In the genomic region with DNA sequence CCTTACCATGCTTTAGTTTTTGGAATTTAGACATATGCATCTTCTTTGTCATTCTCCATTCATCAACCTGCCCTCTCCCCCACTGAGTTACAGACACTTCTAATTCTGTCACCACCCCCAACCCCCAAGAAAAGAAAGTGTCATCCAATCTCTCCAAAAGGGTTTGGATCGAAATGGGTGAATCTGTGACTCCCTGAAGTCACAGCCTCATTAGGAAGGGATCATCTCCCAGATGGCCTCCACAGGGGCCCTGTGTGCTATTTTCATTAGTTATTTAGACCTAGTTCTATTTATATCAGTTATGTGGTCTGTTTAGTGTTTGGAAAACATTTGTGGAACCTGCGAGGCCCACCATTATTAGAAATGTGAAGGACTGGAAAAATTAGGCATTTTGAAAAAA, we compare ENCODE assay signal across 17 cellular contexts.
DNase-seq lines count a peak whose midpoint lies in the region; ATAC-seq, FAIRE-seq and TF ChIP-seq lines count a peak whose summit lies in the region.
"Had no signal": no experiment of that assay in that cellular context is flagged by ENCODE, and none has a peak within 500 bp of the region (broad histone marks: within the 10 kb centered on the region; RNA-seq: fewer than 3 reads in every experiment).

No MANE protein-coding gene starts in this region.

- H3K27ac Mint-ChIP-seq in glutamatergic neuron (ENCODE audit: unreplicated experiment) (peak overlapping the region; percentile 60), neural crest cell (ENCODE audit: unreplicated experiment) (peak overlapping the region; percentile 65)
- H3K27ac Mint-ChIP-seq: CD14-positive monocyte had no signal

- H3K4me1 Mint-ChIP-seq in glutamatergic neuron (ENCODE audit: low read depth, unreplicated experiment) (peaks cover 20% of the 10 kb centered on the region), neural crest cell (peaks cover 24% of the 10 kb centered on the region)

- TF ChIP-seq POLR2A in HepG2 (IDR thresholded peaks at IDR 0.05; ENCODE audit: insufficient read depth in 1 of 2, low read depth in 2 of 2, low read length in 2 of 2): no peak

- WGBS in HepG2 (ENCODE audit: low lambda C conversion rate): 3% methylated on average over 2 of the region's 2 CpGs

- no peak for FAIRE-seq in HepG2 (lab: Jason Lieb, UNC)

- H3K27me3 ChIP-seq in HepG2 (ENCODE audit: control insufficient read depth in 1 of 2, insufficient read depth in 2 of 2, low read length in 2 of 2): no peaks in the 10 kb centered on the region

- DNase-seq in G401 (ENCODE audit: low spot score): peak; percentile 85
- DNase-seq in NCI-H524 treated with DMSO at 0.1 percent for 48 hours (lab: John Stamatoyannopoulos, UW): peak; percentile 38
- peak; percentile 14 for DNase-seq in glutamatergic neuron
- DNase-seq in neural crest cell (ENCODE audit: low read depth, low spot score): no peak
- no peak for DNase-seq in HepG2 (ENCODE audit: low spot score)
- DNase-seq in NCI-H774 (lab: John Stamatoyannopoulos, UW): no peak
- DNase-seq in cardiac septum (ENCODE audit: low spot score): no peak
- DNase-seq: 8988T, DMS79, NCI-H1105, NCI-H1694, NCI-H2081 treated with DMSO at 0.1 percent for 48 hours, NCI-H446 treated with DMSO at 0.1 percent for 48 hours, NCI-H748 treated with DMSO at 0.1 percent for 48 hours had no signal

- no TSS peak for BruUV-seq in HepG2 (replicated peaks; lab: Mats Ljungman, UMichigan)

- no peak for TF ChIP-seq RAD21 in HepG2 (CRISPR knock-in tag; IDR thresholded peaks at IDR 0.05)

- H3K36me3 Mint-ChIP-seq in glutamatergic neuron (ENCODE audit: unreplicated experiment) (no peaks in the 10 kb centered on the region), neural crest cell (ENCODE audit: low read depth) (peaks cover 5% of the 10 kb centered on the region)
- H3K36me3 Mint-ChIP-seq: CD14-positive monocyte had no signal

- POLR2A ChIA-PET in HepG2 (lab: Yijun Ruan, JAX): no interaction called here

- no peak overlapping the region for H3K4me2 ChIP-seq in HepG2 (ENCODE audit: low read depth, low read length)

- H3K36me3 ChIP-seq in HepG2 (replicated peaks in 1 of 2; ENCODE audit: control insufficient read depth in 1 of 2, insufficient read depth in 2 of 2, low read length in 2 of 2): no peaks in the 10 kb centered on the region

- TF ChIP-seq EP300 in HepG2 (IDR thresholded peaks at IDR 0.05; ENCODE audit: low read depth in 2 of 2, low read length in 2 of 2): no peak
- no peak for TF ChIP-seq EP300 in HepG2 (CRISPR knock-in tag; IDR thresholded peaks at IDR 0.05; ENCODE audit: borderline replicate concordance)

- ATAC-seq in HepG2 (no peak), HG02970 (IDR thresholded peaks at IDR 0.05; ENCODE audit: low FRiP score, unreplicated experiment) (no peak)
- ATAC-seq: HCT116 had no signal

- H3K9me3 Mint-ChIP-seq in glutamatergic neuron (ENCODE audit: unreplicated experiment) (no peaks in the 10 kb centered on the region), neural crest cell (peaks cover 3% of the 10 kb centered on the region)

- H2AFZ ChIP-seq in HepG2 (ENCODE audit: low read length): no peak overlapping the region

- in situ Hi-C loops in G401 (cut with HindIII; ENCODE audit: low sequenced_read_pairs) (no loop called here), HepG2 (cut with HindIII; ENCODE audit: extremely low pct_ligation_motif_present, low pct_unique_long_range_greater_than_20kb) (no loop called here)

- no peak overlapping the region for H3K9ac ChIP-seq in HepG2 (ENCODE audit: insufficient read depth, low read depth, low read length)

- no peaks in the 10 kb centered on the region for H3K9me3 ChIP-seq in HepG2 (ENCODE audit: low read length)

- TF ChIP-seq CTCF in glutamatergic neuron (IDR thresholded peaks at IDR 0.05; ENCODE audit: partially characterized antibody, unreplicated experiment): no peak
- no peak for TF ChIP-seq CTCF in neural crest cell (conservative IDR thresholded peaks at IDR 0.05)
- TF ChIP-seq CTCF in HepG2 (CRISPR knock-in tag; IDR thresholded peaks at IDR 0.05): no peak

- CTCF ChIA-PET in HepG2 (lab: Yijun Ruan, JAX; ENCODE audit: low intra/inter-chr PET ratio, low total read pairs): no interaction called here

- no peaks in the 10 kb centered on the region for H3K4me1 ChIP-seq in HepG2 (ENCODE audit: insufficient read depth, low read length)

- no peak overlapping the region for H3K4me3 Mint-ChIP-seq in glutamatergic neuron (ENCODE audit: unreplicated experiment)
- H3K4me3 Mint-ChIP-seq in neural crest cell: no peak overlapping the region
- H3K4me3 Mint-ChIP-seq: CD14-positive monocyte had no signal

- intact Hi-C loops in HepG2 (cut with micrococcal nuclease; ENCODE audit: unreplicated experiment) (no loop called here), cardiac septum (cut with DNase I) (no loop called here)

- H3K27ac ChIP-seq in HepG2 (ENCODE audit: extremely low read length, insufficient read depth, low read length): no peak overlapping the region

- H3K4me3 ChIP-seq in HepG2 (replicated peaks in 1 of 3; ENCODE audit: insufficient read depth in 1 of 3, low read depth in 2 of 3, low read length in 3 of 3): no peak overlapping the region

- no peaks in the 10 kb centered on the region for H4K20me1 ChIP-seq in HepG2 (ENCODE audit: insufficient read depth, low read length)

- H3K79me2 ChIP-seq in HepG2 (ENCODE audit: insufficient read depth, low read length): no peaks in the 10 kb centered on the region

- H3K27me3 Mint-ChIP-seq in glutamatergic neuron (ENCODE audit: unreplicated experiment) (no peaks in the 10 kb centered on the region), neural crest cell (ENCODE audit: low read depth) (no peaks in the 10 kb centered on the region)

TF ChIP-seq in HepG2, 621 proteins besides CTCF, POLR2A, EP300 and RAD21:
- TF ChIP-seq SIX1 (CRISPR knock-in tag; IDR thresholded peaks at IDR 0.05; ENCODE audit: borderline replicate concordance) (no peak), MED8 (CRISPR knock-in tag; IDR thresholded peaks at IDR 0.05; ENCODE audit: insufficient replicate concordance) (no peak), ZNF563 (CRISPR knock-in tag; IDR thresholded peaks at IDR 0.05) (no peak), BATF2 (CRISPR knock-in tag; IDR thresholded peaks at IDR 0.05) (no peak), SETDB1 (CRISPR knock-in tag; IDR thresholded peaks at IDR 0.05; ENCODE audit: borderline replicate concordance) (no peak), CCAR2 (optimal IDR thresholded peaks at IDR 0.05; ENCODE audit: low read depth, low read length) (no peak), USF2 (IDR thresholded peaks at IDR 0.05; ENCODE audit: low read depth, low read length) (no peak), USF2 (CRISPR knock-in tag; IDR thresholded peaks at IDR 0.05; ENCODE audit: borderline replicate concordance) (no peak)
TF ChIP-seq in HepG2: peak in this region for 0.

Comparison
In these comparisons a context has a peak if more than half of its experiments do, and no peak if none do; other contexts are left out.
1. DNase-seq: peak in G401 (single experiment), NCI-H524 treated with DMSO at 0.1 percent for 48 hours (single experiment) and glutamatergic neuron (single experiment); none in neural crest cell (single experiment), HepG2 (single experiment), NCI-H774 (single experiment) and cardiac septum (single experiment).